In the genomic region with DNA sequence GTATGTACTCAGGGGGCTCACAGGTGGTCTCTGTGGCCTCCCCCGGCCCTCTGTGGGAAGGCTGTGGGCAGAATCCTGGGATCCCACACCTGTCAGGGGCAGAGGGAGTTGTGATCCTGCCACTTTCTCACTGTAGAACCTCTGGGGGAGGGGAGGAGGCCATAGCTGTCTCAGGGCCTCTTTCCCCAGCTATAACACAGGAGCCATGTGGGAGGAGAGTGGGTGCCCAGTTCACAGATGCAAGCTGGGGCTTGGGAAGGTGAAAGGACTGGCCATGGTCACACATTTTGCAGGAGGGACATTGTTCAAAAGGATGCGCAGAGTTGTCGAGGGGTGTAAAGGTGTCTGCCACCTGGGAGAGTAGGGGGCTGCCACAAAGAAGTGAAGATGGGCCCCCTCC, we compare ENCODE assay signal across 17 cellular contexts. TPM values are rescaled to one million over a fixed set of nuclear protein-coding genes. Genes with fewer than 3 reads are reported as not detected.
DNase-seq lines count a peak whose midpoint lies in the region; ATAC-seq and TF ChIP-seq lines count a peak whose summit lies in the region.
"Had no signal": no experiment of that assay in that cellular context is flagged by ENCODE, and none has a peak within 500 bp of the region (broad histone marks: within the 10 kb centered on the region; RNA-seq: fewer than 3 reads in every experiment).

No MANE protein-coding gene starts in this region.

- no peaks in the 10 kb centered on the region for H3K27me3 Mint-ChIP-seq in activated naive CD8-positive, alpha-beta T cell treated with anti-CD3 and anti-CD28 coated beads, Interleukin-2, amount 10 ng/mL, durations not matched to agents 7 days and 5 days

- no peak overlapping the region for H3K4me3 ChIP-seq in skeletal muscle satellite cell (ENCODE audit: low read length)
- no peak overlapping the region for H3K4me3 ChIP-seq in BE2C (ENCODE audit: low read depth, low read length)
- H3K4me3 ChIP-seq: HAP-1, stomach had no signal

- H3K9me3 Mint-ChIP-seq in activated naive CD8-positive, alpha-beta T cell treated with anti-CD3 and anti-CD28 coated beads, Interleukin-2, amount 10 ng/mL, durations not matched to agents 7 days and 5 days: no peaks in the 10 kb centered on the region

- peaks cover 83% of the 10 kb centered on the region for H3K4me1 Mint-ChIP-seq in activated naive CD8-positive, alpha-beta T cell treated with anti-CD3 and anti-CD28 coated beads, Interleukin-2, amount 10 ng/mL, durations not matched to agents 7 days and 5 days

- peak overlapping the region; percentile 88 for H3K27ac ChIP-seq in KOPT-K1 (ENCODE audit: low read depth, low read length, poor library complexity, severe bottlenecking)

- no peaks in the 10 kb centered on the region for H3K27me3 ChIP-seq in skeletal muscle satellite cell (ENCODE audit: control insufficient read depth, insufficient read depth, low read length)
- no peaks in the 10 kb centered on the region for H3K27me3 ChIP-seq in BE2C
- H3K27me3 ChIP-seq: stomach had no signal

- peaks cover 70% of the 10 kb centered on the region for H3K36me3 ChIP-seq in KOPT-K1 (ENCODE audit: insufficient read depth, low read length)
- peaks cover 8% of the 10 kb centered on the region for H3K36me3 ChIP-seq in skeletal muscle satellite cell (ENCODE audit: insufficient read depth, low read length)
- no peaks in the 10 kb centered on the region for H3K36me3 ChIP-seq in BE2C

- in situ Hi-C loops in GM13977 (cut with MboI; ENCODE audit: low pct_unique_long_range_greater_than_20kb, low sequenced_read_pairs, unreplicated experiment): no loop called here

- TF ChIP-seq CTCF in GM13977 (IDR thresholded peaks at IDR 0.05; ENCODE audit: extremely low read depth, insufficient read depth, missing control alignments): no peak
- TF ChIP-seq CTCF in BE2C (IDR thresholded peaks at IDR 0.05; ENCODE audit: low read depth, low read length): no peak

- DNase-seq in Right ventricle myocardium inferior (ENCODE audit: missing footprints) (peak; percentile 34), cardiac septum (ENCODE audit: low spot score) (no peak), AG20443 (ENCODE audit: low spot score) (no peak), GM13977 (ENCODE audit: low spot score) (no peak), BE2C (no peak)
- no peak for DNase-seq in activated naive CD8-positive, alpha-beta T cell treated with anti-CD3 and anti-CD28 coated beads, Interleukin-2, amount 10 ng/mL, durations not matched to agents 7 days and 5 days
- DNase-seq: activated effector memory CD4-positive, alpha-beta T cell treated with anti-CD3 and anti-CD28 coated beads, Interleukin-2, amount 50 U/mL, for 16 hours; Caco-2; midbrain; NCI-H1930; NCI-H446; stimulated activated CD4-positive, alpha-beta T cell treated with anti-CD3 and anti-CD28 coated beads, Interleukin-15, amount 100 ng/mL, for 24 hours; stomach; SW 1271 had no signal

- peak overlapping the region; percentile 60 for H3K27ac Mint-ChIP-seq in activated naive CD8-positive, alpha-beta T cell treated with anti-CD3 and anti-CD28 coated beads, Interleukin-2, amount 10 ng/mL, durations not matched to agents 7 days and 5 days

- intact Hi-C loops in Right ventricle myocardium inferior (cut with DNase I) (no loop called here), cardiac septum (cut with DNase I) (no loop called here)

- no peak overlapping the region for H3K4me3 Mint-ChIP-seq in activated naive CD8-positive, alpha-beta T cell treated with anti-CD3 and anti-CD28 coated beads, Interleukin-2, amount 10 ng/mL, durations not matched to agents 7 days and 5 days

- POLR2A ChIA-PET in activated naive CD8-positive, alpha-beta T cell treated with anti-CD3 and anti-CD28 coated beads, Interleukin-2, amount 10 ng/mL, durations not matched to agents 7 days and 5 days (lab: Charles Lee): interaction anchor here (1.0 to 4.7 kb wide), 4 partner anchors 8 to 24 kb away, joined by 3 to 36 read pairs (median 4); a partner anchor contains a TSS

- peak overlapping the region; percentile 77 for H3K4me2 ChIP-seq in skeletal muscle satellite cell (ENCODE audit: low read length)

- H3K36me3 Mint-ChIP-seq in activated naive CD8-positive, alpha-beta T cell treated with anti-CD3 and anti-CD28 coated beads, Interleukin-2, amount 10 ng/mL, durations not matched to agents 7 days and 5 days: peaks cover 28% of the 10 kb centered on the region

- ATAC-seq in Right ventricle myocardium inferior: no peak
- ATAC-seq in activated naive CD8-positive, alpha-beta T cell treated with anti-CD3 and anti-CD28 coated beads, Interleukin-2, amount 10 ng/mL, durations not matched to agents 7 days and 5 days (ENCODE audit: low read depth): no peak

- no peaks in the 10 kb centered on the region for H3K9me3 ChIP-seq in KOPT-K1 (ENCODE audit: insufficient read depth, low read length, poor library complexity, severe bottlenecking)
- no peaks in the 10 kb centered on the region for H3K9me3 ChIP-seq in skeletal muscle satellite cell (replicated peaks; ENCODE audit: low read length)
- H3K9me3 ChIP-seq in BE2C: no peaks in the 10 kb centered on the region
- H3K9me3 ChIP-seq: Caco-2, HAP-1, stomach had no signal

- H3K4me1 ChIP-seq in skeletal muscle satellite cell (ENCODE audit: control insufficient read depth, insufficient read depth, low read length): peaks cover 97% of the 10 kb centered on the region
- H3K4me1 ChIP-seq in BE2C: peaks cover 22% of the 10 kb centered on the region

- peak overlapping the region; percentile 65 for H3K9ac ChIP-seq in skeletal muscle satellite cell (ENCODE audit: low read depth, low read length)

RNA-seq across cellular contexts. Expression of a gene that starts 11.7 kb away (rescaled TPM):
- total RNA-seq in Right ventricle myocardium inferior (412 TPM), cardiac septum (266 TPM)
- total RNA-seq in activated naive CD8-positive, alpha-beta T cell treated with anti-CD3 and anti-CD28 coated beads, Interleukin-2, amount 10 ng/mL, durations not matched to agents 7 days and 5 days: 100 to 1,000 TPM; 176 to 195 TPM
- 107 and 123 TPM in 2 replicates for total RNA-seq in skeletal muscle satellite cell (2012; rRNA removed)
- 21.5 TPM for polyA plus RNA-seq in BE2C (2012; ENCODE audit: insufficient read depth, insufficient read length, low read depth)

RNA-seq across cellular contexts. Expression of a gene that starts 17.0 kb away (rescaled TPM):
- total RNA-seq in Right ventricle myocardium inferior (13.2 TPM), cardiac septum (21.1 TPM)
- 100 to 1,000 TPM; 365 to 400 TPM for total RNA-seq in activated naive CD8-positive, alpha-beta T cell treated with anti-CD3 and anti-CD28 coated beads, Interleukin-2, amount 10 ng/mL, durations not matched to agents 7 days and 5 days
- 0.44 and 0.76 TPM in 2 replicates for total RNA-seq in skeletal muscle satellite cell (2012; rRNA removed)
- polyA plus RNA-seq in BE2C (2012; ENCODE audit: insufficient read depth, insufficient read length, low read depth): 11.1 TPM

RNA-seq across cellular contexts. Expression of a gene that starts 46.1 kb away (rescaled TPM):
- total RNA-seq in Right ventricle myocardium inferior (3.9 TPM), cardiac septum (6.1 TPM)
- 1 to 10 TPM; 3.3 to 3.4 TPM for total RNA-seq in activated naive CD8-positive, alpha-beta T cell treated with anti-CD3 and anti-CD28 coated beads, Interleukin-2, amount 10 ng/mL, durations not matched to agents 7 days and 5 days
- total RNA-seq in skeletal muscle satellite cell (2012; rRNA removed): 0.25 and 0.66 TPM in 2 replicates
- 0.12 TPM for polyA plus RNA-seq in BE2C (2012; ENCODE audit: insufficient read depth, insufficient read length, low read depth)

RNA-seq across cellular contexts. Expression of a gene that starts 59.3 kb away (rescaled TPM):
- total RNA-seq in Right ventricle myocardium inferior (14.0 TPM), cardiac septum (14.4 TPM)
- total RNA-seq in activated naive CD8-positive, alpha-beta T cell treated with anti-CD3 and anti-CD28 coated beads, Interleukin-2, amount 10 ng/mL, durations not matched to agents 7 days and 5 days: 100 to 1,000 TPM in 1 of 2 experiments, 10 to 100 TPM in 1; 97.4 to 102 TPM
- 9.6 and 9.9 TPM in 2 replicates for total RNA-seq in skeletal muscle satellite cell (2012; rRNA removed)
- polyA plus RNA-seq in BE2C (2012; ENCODE audit: insufficient read depth, insufficient read length, low read depth): 20.3 TPM

Comparison
In these comparisons a context has a peak if more than half of its experiments do, and no peak if none do; other contexts are left out.
1. RNA of a gene that starts 17.0 kb away (total RNA-seq): 365 to 400 TPM in activated naive CD8-positive, alpha-beta T cell treated with anti-CD3 and anti-CD28 coated beads, Interleukin-2, amount 10 ng/mL, durations not matched to agents 7 days and 5 days; 21.1 TPM in cardiac septum (single experiment) and 13.2 TPM in Right ventricle myocardium inferior (single experiment); every median in the first group is over 10 times any median in the second.